Comparison of ENCODE assay signal across 14 cellular contexts in genomic region chr12:70774055-70774454, GRCh38.
DNase-seq lines count a peak whose midpoint lies in the region; ATAC-seq and TF ChIP-seq lines count a peak whose summit lies in the region.
"Had no signal": no experiment of that assay in that cellular context is flagged by ENCODE, and none has a peak within 500 bp of the region (broad histone marks: within the 10 kb centered on the region; RNA-seq: fewer than 3 reads in every experiment).

No MANE protein-coding gene starts in this region.

- H3K27me3 ChIP-seq in SJCRH30 (no peaks in the 10 kb centered on the region), Peyer's patch (no peaks in the 10 kb centered on the region)
- H3K27me3 ChIP-seq: left lung had no signal

- no peaks in the 10 kb centered on the region for H3K4me1 ChIP-seq in SJCRH30
- no peaks in the 10 kb centered on the region for H3K4me1 ChIP-seq in Peyer's patch
- H3K4me1 ChIP-seq: left lung had no signal

- H3K9me3 ChIP-seq in SJCRH30 (replicated peaks) (no peaks in the 10 kb centered on the region), Peyer's patch (no peaks in the 10 kb centered on the region)
- H3K9me3 ChIP-seq: left lung had no signal

- H3K27ac ChIP-seq in SJCRH30 (no peak overlapping the region), Peyer's patch (no peak overlapping the region)
- H3K27ac ChIP-seq: left lung had no signal

- no peak for TF ChIP-seq POLR2A in Peyer's patch (IDR thresholded peaks at IDR 0.05)

- no peak for ATAC-seq in GM18519 (IDR thresholded peaks at IDR 0.05; ENCODE audit: low FRiP score, unreplicated experiment)
- ATAC-seq: left lung; natural killer cell treated with Interleukin-12 subunit alpha and Interleukin-12 subunit beta and Interleukin-15 and Interleukin-18, amount 100 ng/mL, for 72 hours had no signal

- TF ChIP-seq CTCF in foreskin fibroblast (IDR thresholded peaks at IDR 0.05; ENCODE audit: low read depth, low read length) (no peak), Peyer's patch (IDR thresholded peaks at IDR 0.05) (no peak)

- DNase-seq in A172 (ENCODE audit: low spot score) (peak; percentile 4), GOT3 (lab: John Stamatoyannopoulos, UW) (peak; percentile 98), SJCRH30 (peak; percentile 31 to 36), foreskin fibroblast (peak; percentile 54 to 74), Peyer's patch (no peak), T-helper 1 cell (no peak), NCI-H226 (no peak)
- DNase-seq: activated CD8-positive, alpha-beta memory T cell treated with anti-CD3 and anti-CD28 coated beads, Interleukin-2, amount 50 U/mL, for 48 hours; activated naive CD8-positive, alpha-beta T cell treated with anti-CD3 and anti-CD28 coated beads, Interleukin-2, amount 10 ng/mL, durations not matched to agents 7 days and 5 days; head of caudate nucleus; left lung; small intestine had no signal

- H3K36me3 ChIP-seq in SJCRH30 (no peaks in the 10 kb centered on the region), Peyer's patch (no peaks in the 10 kb centered on the region)
- H3K36me3 ChIP-seq: left lung had no signal

- H3K4me3 ChIP-seq in SJCRH30 (no peak overlapping the region), foreskin fibroblast (ENCODE audit: low read depth in 1 of 2, low read length in 2 of 2) (no peak overlapping the region), Peyer's patch (no peak overlapping the region)
- H3K4me3 ChIP-seq: left lung had no signal

Comparison
In these comparisons a context has a peak if more than half of its experiments do, and no peak if none do; other contexts are left out.
1. DNase-seq: peak in A172 (single experiment), GOT3 (single experiment), SJCRH30 (2 of 2) and foreskin fibroblast (2 of 2); none in Peyer's patch (0 of 3), T-helper 1 cell (0 of 5) and NCI-H226 (single experiment).